ENCODE assay signal across 1 cellular context in genomic region chr16:72677662-72678447, GRCh38.
TF ChIP-seq lines count a peak whose summit lies in the region.

No MANE protein-coding gene starts in this region.

TF ChIP-seq in HepG2, 621 proteins besides CTCF, POLR2A, EP300 and RAD21 (continued from another document and continues in another):
- TF ChIP-seq ATF4 (CRISPR knock-in tag; IDR thresholded peaks at IDR 0.05): peak in 1 of 2 experiments; percentile 98; a peak in 2 of 4 replicates
- no peak for TF ChIP-seq ATAD3A (CRISPR knock-in tag; IDR thresholded peaks at IDR 0.05)
- no peak for TF ChIP-seq MLLT10 (CRISPR knock-in tag; IDR thresholded peaks at IDR 0.05)
- no peak for TF ChIP-seq ZNF251 (CRISPR knock-in tag; IDR thresholded peaks at IDR 0.05)
- TF ChIP-seq ZNF710 (CRISPR knock-in tag; IDR thresholded peaks at IDR 0.05; ENCODE audit: borderline replicate concordance): no peak
- TF ChIP-seq SMAD3 (CRISPR knock-in tag; IDR thresholded peaks at IDR 0.05): peak; percentile 48; the same call in 1 of the 2 replicates
- TF ChIP-seq FOXK1 (CRISPR knock-in tag; IDR thresholded peaks at IDR 0.05; ENCODE audit: borderline replicate concordance, low read depth): peak; percentile 65; the same call in 1 of the 2 replicates
- peak; percentile 55; the same call in 1 of the 2 replicates for TF ChIP-seq RXRB (CRISPR knock-in tag; IDR thresholded peaks at IDR 0.05; ENCODE audit: borderline replicate concordance)
- no peak for TF ChIP-seq DNMT3B (CRISPR knock-in tag; conservative IDR thresholded peaks at IDR 0.05)
- no peak for TF ChIP-seq ZFP91 (CRISPR knock-in tag; IDR thresholded peaks at IDR 0.05; ENCODE audit: borderline replicate concordance)
- no peak for TF ChIP-seq CAMTA2 (CRISPR knock-in tag; IDR thresholded peaks at IDR 0.05; ENCODE audit: borderline replicate concordance)
- peak; percentile 24; the same call in 1 of the 2 replicates for TF ChIP-seq ZMYM4 (CRISPR knock-in tag; IDR thresholded peaks at IDR 0.05)
- peak; percentile 92 for TF ChIP-seq SOX5 (CRISPR knock-in tag; IDR thresholded peaks at IDR 0.05; ENCODE audit: borderline replicate concordance)
- TF ChIP-seq CEBPG (CRISPR knock-in tag; IDR thresholded peaks at IDR 0.05): peak; percentile 86
- TF ChIP-seq FOXJ3 (CRISPR knock-in tag; IDR thresholded peaks at IDR 0.05; ENCODE audit: borderline replicate concordance): no peak
- TF ChIP-seq ZNF513 (CRISPR knock-in tag; conservative IDR thresholded peaks at IDR 0.05): no peak
- TF ChIP-seq ZNF75D (CRISPR knock-in tag; IDR thresholded peaks at IDR 0.05; ENCODE audit: borderline replicate concordance): no peak
- 0 out of 2 replicates have a peak, but pooled peaks have one; percentile 14 for TF ChIP-seq KDM1A (CRISPR knock-in tag; IDR thresholded peaks at IDR 0.05)
- no peak for TF ChIP-seq RFX1 (IDR thresholded peaks at IDR 0.05)
- 0 out of 2 replicates have a peak, but pooled peaks have one; percentile 14 for TF ChIP-seq HNF1A (IDR thresholded peaks at IDR 0.05; ENCODE audit: low read depth)
- TF ChIP-seq HNF1A (CRISPR knock-in tag; IDR thresholded peaks at IDR 0.05; ENCODE audit: borderline replicate concordance): peak; percentile 45; the same call in 1 of the 2 replicates
- no peak for TF ChIP-seq ZUFSP (CRISPR knock-in tag; IDR thresholded peaks at IDR 0.05; ENCODE audit: borderline replicate concordance)
- peak; percentile 94 for TF ChIP-seq FOXA3 (CRISPR knock-in tag; IDR thresholded peaks at IDR 0.05)
- no peak for TF ChIP-seq ZNF549 (CRISPR knock-in tag; IDR thresholded peaks at IDR 0.05)
- no peak for TF ChIP-seq ZNF34 (CRISPR knock-in tag; IDR thresholded peaks at IDR 0.05; ENCODE audit: borderline replicate concordance)
- peak; percentile 92 for TF ChIP-seq GATAD2A (CRISPR knock-in tag; IDR thresholded peaks at IDR 0.05)
- peak; percentile 49; the same call in 1 of the 2 replicates for TF ChIP-seq CREM (IDR thresholded peaks at IDR 0.05)
- TF ChIP-seq CREM (CRISPR knock-in tag; IDR thresholded peaks at IDR 0.05): no peak
- TF ChIP-seq JUN (CRISPR knock-in tag; IDR thresholded peaks at IDR 0.05): no peak
- TF ChIP-seq ZNF274 (CRISPR knock-in tag; IDR thresholded peaks at IDR 0.05): no peak
- no peak for TF ChIP-seq KDM3A (CRISPR knock-in tag; IDR thresholded peaks at IDR 0.05; ENCODE audit: low read depth)
- peak; percentile 13; the same call in 1 of the 2 replicates for TF ChIP-seq SALL1 (CRISPR knock-in tag; IDR thresholded peaks at IDR 0.05)
- TF ChIP-seq PAXIP1 (CRISPR knock-in tag; conservative IDR thresholded peaks at IDR 0.05): peak; percentile 75
- no peak for TF ChIP-seq ZNF552 (CRISPR knock-in tag; IDR thresholded peaks at IDR 0.05; ENCODE audit: borderline replicate concordance)
- TF ChIP-seq ZNF142 (CRISPR knock-in tag; IDR thresholded peaks at IDR 0.05): no peak
- TF ChIP-seq ZNF615 (CRISPR knock-in tag; IDR thresholded peaks at IDR 0.05; ENCODE audit: borderline replicate concordance): no peak
- no peak for TF ChIP-seq GZF1 (CRISPR knock-in tag; IDR thresholded peaks at IDR 0.05)
